ENCODE assay signal across 17 cellular contexts in genomic region chr5:52981507-52981906, GRCh38. TPM values are rescaled to one million over a fixed set of nuclear protein-coding genes. Genes with fewer than 3 reads are reported as not detected.
"Had no signal": no experiment of that assay in that cellular context is flagged by ENCODE, and none has a peak within 500 bp of the region (broad histone marks: within the 10 kb centered on the region; RNA-seq: fewer than 3 reads in every experiment).

No MANE protein-coding gene starts in this region.

- ATAC-seq: foreskin keratinocyte; gastroesophageal sphincter; left lung; lower lobe of right lung; mucosa of descending colon; naive thymus-derived CD8-positive, alpha-beta T cell had no signal

- H3K27me3 ChIP-seq: esophagus muscularis mucosa, foreskin keratinocyte, gastroesophageal sphincter, heart right ventricle, left lung had no signal

- H3K4me3 ChIP-seq: coronary artery, dorsolateral prefrontal cortex, esophagus muscularis mucosa, gastroesophageal sphincter, heart right ventricle, left lung, lower lobe of right lung, mucosa of descending colon had no signal

- DNase-seq: dermis blood vessel endothelial cell; dorsolateral prefrontal cortex; effector CD4-positive, alpha-beta T cell; effector memory CD4-positive, alpha-beta T cell; foreskin keratinocyte; heart right ventricle; hippocampal formation; left cardiac atrium; left lung; lower lobe of right lung; mesenchymal stem cell; mucosa of descending colon; naive B cell; naive thymus-derived CD8-positive, alpha-beta T cell had no signal

- H3K36me3 ChIP-seq: esophagus muscularis mucosa, gastroesophageal sphincter, heart right ventricle, left lung, lower lobe of right lung had no signal

- H3K27ac ChIP-seq: coronary artery, dorsolateral prefrontal cortex, esophagus muscularis mucosa, foreskin keratinocyte, gastroesophageal sphincter, heart right ventricle, left lung, lower lobe of right lung had no signal

- H3K4me1 ChIP-seq: lower lobe of right lung had no signal

RNA-seq across cellular contexts. Expression of gene ITGA2, which starts 7.6 kb away (rescaled TPM):
- total RNA-seq: naive thymus-derived CD8-positive, alpha-beta T cell had no signal
